10 cellular contexts compared by ENCODE assay signal in the genomic region with DNA sequence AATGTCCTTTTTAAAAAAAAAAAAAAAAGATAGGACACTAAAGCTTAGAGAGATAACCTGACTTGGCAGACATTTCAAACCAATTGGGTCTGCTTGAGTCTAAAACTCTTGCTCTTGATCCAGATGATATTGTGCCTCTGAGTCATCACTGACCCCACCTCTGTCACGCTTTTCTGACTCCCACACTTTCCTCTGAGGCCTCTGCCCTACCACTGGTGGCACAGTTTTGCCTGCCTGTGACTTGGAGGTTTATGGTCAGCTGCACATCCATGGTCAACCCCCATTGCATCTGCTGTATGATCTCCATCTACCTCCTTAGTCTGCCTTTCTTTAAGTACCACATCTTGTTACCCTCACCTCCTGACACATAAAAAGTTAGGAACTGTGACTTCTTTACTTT.
DNase-seq lines count a peak whose midpoint lies in the region; ATAC-seq and TF ChIP-seq lines count a peak whose summit lies in the region.
"Had no signal": no experiment of that assay in that cellular context is flagged by ENCODE, and none has a peak within 500 bp of the region (broad histone marks: within the 10 kb centered on the region; RNA-seq: fewer than 3 reads in every experiment).

No MANE protein-coding gene starts in this region.

- POLR2A ChIA-PET in GM10248 (lab: Yijun Ruan, JAX): no interaction called here

- ATAC-seq in GM21367 (IDR thresholded peaks at IDR 0.05; ENCODE audit: unreplicated experiment) (peak; percentile 69), HG02623 (IDR thresholded peaks at IDR 0.05; ENCODE audit: unreplicated experiment) (no peak)
- ATAC-seq: foreskin keratinocyte had no signal

- CTCF ChIA-PET in GM10248 (lab: Yijun Ruan, JAX): interaction anchor here (0.9 to 1.0 kb wide), 2 partner anchors 29 to 38 kb away, joined by 3 read pairs; no protein-coding TSS in a partner anchor

- DNase-seq in ACHN: peak; percentile 52
- DNase-seq in M059J (ENCODE audit: low read depth): peak; percentile 70
- DNase-seq in glomerular visceral epithelial cell (ENCODE audit: extremely low spot score): peak; percentile 79
- DNase-seq in cerebellar nuclear complex (lab: John Stamatoyannopoulos, UW): no peak
- no peak for DNase-seq in DMS153 (lab: John Stamatoyannopoulos, UW)
- no peak for DNase-seq in GM10248 (ENCODE audit: extremely low spot score)
- DNase-seq: foreskin keratinocyte, NCI-H510A had no signal

- TF ChIP-seq CTCF in GM10248 (IDR thresholded peaks at IDR 0.05; ENCODE audit: control extremely low read depth, extremely low read depth, low read depth, missing control alignments): no peak

- in situ Hi-C loops in ACHN (cut with HindIII; ENCODE audit: low pct_ligation_motif_present, low pct_unique_long_range_greater_than_20kb, low sequenced_read_pairs): no loop called here

Comparison
In these comparisons a context has a peak if more than half of its experiments do, and no peak if none do; other contexts are left out.
1. DNase-seq: peak in ACHN (single experiment), M059J (single experiment) and glomerular visceral epithelial cell (single experiment); none in cerebellar nuclear complex (0 of 2), DMS153 (single experiment) and GM10248 (single experiment).